9 cellular contexts compared by ENCODE assay signal in genomic region chr5:136012041-136012804, GRCh38. TPM values are rescaled to one million over a fixed set of nuclear protein-coding genes. Genes with fewer than 3 reads are reported as not detected.
DNase-seq lines count a peak whose midpoint lies in the region; ATAC-seq, FAIRE-seq and TF ChIP-seq lines count a peak whose summit lies in the region.
"Had no signal": no experiment of that assay in that cellular context is flagged by ENCODE, and none has a peak within 500 bp of the region (broad histone marks: within the 10 kb centered on the region; RNA-seq: fewer than 3 reads in every experiment).

No MANE protein-coding gene starts in this region.

- peak; percentile 69 for DNase-seq in A673 (ENCODE audit: low spot score)
- peak; percentile 88 for DNase-seq in MV-4-11 (lab: John Stamatoyannopoulos, UW)
- DNase-seq in bronchial epithelial cell (ENCODE audit: low read depth): peak; percentile 91
- DNase-seq in right lobe of liver: no peak
- DNase-seq in COLO668 (lab: John Stamatoyannopoulos, UW; ENCODE audit: unreplicated experiment): no peak
- no peak for DNase-seq in activated CD8-positive, alpha-beta memory T cell treated with anti-CD3 and anti-CD28 coated beads, Interleukin-2, amount 10 ng/mL, durations not matched to agents 7 days and 5 days
- no peak for DNase-seq in effector memory CD8-positive, alpha-beta T cell

- H3K27ac Mint-ChIP-seq in activated CD8-positive, alpha-beta memory T cell treated with anti-CD3 and anti-CD28 coated beads, Interleukin-2, amount 10 ng/mL, durations not matched to agents 7 days and 5 days: no peak overlapping the region
- no peak overlapping the region for H3K27ac Mint-ChIP-seq in effector memory CD8-positive, alpha-beta T cell

- H3K4me3 ChIP-seq in A673 (ENCODE audit: low read depth, low read length, poor library complexity, severe bottlenecking) (no peak overlapping the region), bronchial epithelial cell (ENCODE audit: low read depth, low read length) (no peak overlapping the region), right lobe of liver (no peak overlapping the region)

- no TSS peak for BruUV-seq in A673 (replicated peaks; lab: Mats Ljungman, UMichigan)

- 23% methylated on average over 3 of the region's 3 CpGs for WGBS in right lobe of liver (ENCODE audit: insufficient coverage, low coverage, low lambda C conversion rate, missing lambda C conversion rate)

- ATAC-seq in right lobe of liver: peak; percentile 46 to 72 (median 59)
- ATAC-seq in HG02798 (IDR thresholded peaks at IDR 0.05; ENCODE audit: poor library complexity, unreplicated experiment): no peak
- ATAC-seq in activated CD8-positive, alpha-beta memory T cell treated with anti-CD3 and anti-CD28 coated beads, Interleukin-2, amount 10 ng/mL, durations not matched to agents 7 days and 5 days: no peak
- no peak for ATAC-seq in effector memory CD8-positive, alpha-beta T cell (replicated peaks)

- no peaks in the 10 kb centered on the region for H3K27me3 ChIP-seq in A673 (replicated peaks; ENCODE audit: insufficient read depth, low read depth, low read length, poor library complexity)
- no peaks in the 10 kb centered on the region for H3K27me3 ChIP-seq in bronchial epithelial cell (ENCODE audit: control insufficient read depth, insufficient read depth, low read length)
- no peaks in the 10 kb centered on the region for H3K27me3 ChIP-seq in right lobe of liver

- H3K9me3 ChIP-seq in A673 (ENCODE audit: low read depth, low read length, poor library complexity, severe bottlenecking) (no peaks in the 10 kb centered on the region), right lobe of liver (no peaks in the 10 kb centered on the region)

- H3K36me3 ChIP-seq in A673 (ENCODE audit: insufficient read depth, low read length, poor library complexity, severe bottlenecking) (no peaks in the 10 kb centered on the region), bronchial epithelial cell (ENCODE audit: control insufficient read depth, insufficient read depth, low read length) (no peaks in the 10 kb centered on the region), right lobe of liver (no peaks in the 10 kb centered on the region)

- POLR2A ChIA-PET in A673 (lab: Charles Lee; ENCODE audit: low non-redundant PET): no interaction called here

- no peak for FAIRE-seq in bronchial epithelial cell (lab: Jason Lieb, UNC)

- peaks cover 25% of the 10 kb centered on the region for H3K27me3 Mint-ChIP-seq in activated CD8-positive, alpha-beta memory T cell treated with anti-CD3 and anti-CD28 coated beads, Interleukin-2, amount 10 ng/mL, durations not matched to agents 7 days and 5 days
- H3K27me3 Mint-ChIP-seq in effector memory CD8-positive, alpha-beta T cell: peaks cover 5 to 40% of the 10 kb centered on the region in 2 donors

- H3K4me1 ChIP-seq in A673 (ENCODE audit: insufficient read depth, low read length, poor library complexity, severe bottlenecking): peaks cover 70% of the 10 kb centered on the region
- H3K4me1 ChIP-seq in right lobe of liver: no peaks in the 10 kb centered on the region

- H3K9me3 Mint-ChIP-seq in activated CD8-positive, alpha-beta memory T cell treated with anti-CD3 and anti-CD28 coated beads, Interleukin-2, amount 10 ng/mL, durations not matched to agents 7 days and 5 days (ENCODE audit: low read depth): no peaks in the 10 kb centered on the region
- no peaks in the 10 kb centered on the region for H3K9me3 Mint-ChIP-seq in effector memory CD8-positive, alpha-beta T cell

- intact Hi-C loops in A673 (cut with micrococcal nuclease; ENCODE audit: unreplicated experiment): no loop called here
- intact Hi-C loops in right lobe of liver (cut with DNase I): no loop called here

- TF ChIP-seq POLR2A in right lobe of liver (IDR thresholded peaks at IDR 0.05): no peak

- H3K4me1 Mint-ChIP-seq in activated CD8-positive, alpha-beta memory T cell treated with anti-CD3 and anti-CD28 coated beads, Interleukin-2, amount 10 ng/mL, durations not matched to agents 7 days and 5 days: no peaks in the 10 kb centered on the region
- peaks cover 5 to 18% of the 10 kb centered on the region in 2 donors for H3K4me1 Mint-ChIP-seq in effector memory CD8-positive, alpha-beta T cell (ENCODE audit: low read depth in 2 of 2)

- TF ChIP-seq CTCF in A673 (conservative IDR thresholded peaks at IDR 0.05; ENCODE audit: low read depth, low read length): no peak
- no peak for TF ChIP-seq CTCF in bronchial epithelial cell (IDR thresholded peaks at IDR 0.05; ENCODE audit: insufficient read depth, low read length, severe bottlenecking)
- TF ChIP-seq CTCF in right lobe of liver (IDR thresholded peaks at IDR 0.05): no peak

- H3K27ac ChIP-seq in A673 (ENCODE audit: low read depth, low read length, poor library complexity, severe bottlenecking): peak overlapping the region; percentile 64
- H3K27ac ChIP-seq in right lobe of liver: peak overlapping the region in 1 of 3 donors; percentile 8

- no peaks in the 10 kb centered on the region for H3K36me3 Mint-ChIP-seq in activated CD8-positive, alpha-beta memory T cell treated with anti-CD3 and anti-CD28 coated beads, Interleukin-2, amount 10 ng/mL, durations not matched to agents 7 days and 5 days
- no peaks in the 10 kb centered on the region for H3K36me3 Mint-ChIP-seq in effector memory CD8-positive, alpha-beta T cell (ENCODE audit: insufficient read depth)

- no peak overlapping the region for H3K4me3 Mint-ChIP-seq in activated CD8-positive, alpha-beta memory T cell treated with anti-CD3 and anti-CD28 coated beads, Interleukin-2, amount 10 ng/mL, durations not matched to agents 7 days and 5 days
- no peak overlapping the region for H3K4me3 Mint-ChIP-seq in effector memory CD8-positive, alpha-beta T cell

- CTCF ChIA-PET in A673 (lab: Charles Lee): interaction anchor here (0.9 kb wide), 1 partner anchor 19 kb away, joined by 3 read pairs; no protein-coding TSS in a partner anchor
- CTCF ChIA-PET in activated CD8-positive, alpha-beta memory T cell treated with anti-CD3 and anti-CD28 coated beads, Interleukin-2, amount 10 ng/mL, durations not matched to agents 7 days and 5 days (lab: Charles Lee): no interaction called here

RNA-seq across cellular contexts. Expression of gene TGFBI, which starts 16.6 kb away (rescaled TPM):
- total RNA-seq in A673 (2021) (108 and 115 TPM in 2 replicates), bronchial epithelial cell (211 and 218 TPM in 2 replicates), right lobe of liver (100 to 1,000 TPM in 3 of 6 experiments, 10 to 100 TPM in 3; 30.7 to 143 (median 87.2) TPM)
- under 1 TPM; 0.26 to 0.42 TPM for total RNA-seq in activated CD8-positive, alpha-beta memory T cell treated with anti-CD3 and anti-CD28 coated beads, Interleukin-2, amount 10 ng/mL, durations not matched to agents 7 days and 5 days

RNA-seq across cellular contexts. Expression of gene LECT2, which starts 57.4 kb away (rescaled TPM):
- total RNA-seq in A673 (2021) (not detected in 2 replicates), bronchial epithelial cell (not detected in 2 replicates), right lobe of liver (10 to 100 TPM in 5 of 6 experiments, 1 to 10 TPM in 1; 6.0 to 66.7 (median 43.7) TPM)
- total RNA-seq in activated CD8-positive, alpha-beta memory T cell treated with anti-CD3 and anti-CD28 coated beads, Interleukin-2, amount 10 ng/mL, durations not matched to agents 7 days and 5 days: not detected
- total RNA-seq: mucosa of gallbladder had no signal

Comparison
In these comparisons a context has a peak if more than half of its experiments do, and no peak if none do; other contexts are left out.
1. DNase-seq: peak in A673 (single experiment), MV-4-11 (single experiment) and bronchial epithelial cell (single experiment); none in right lobe of liver (0 of 3), COLO668 (single experiment), activated CD8-positive, alpha-beta memory T cell treated with anti-CD3 and anti-CD28 coated beads, Interleukin-2, amount 10 ng/mL, durations not matched to agents 7 days and 5 days (single experiment) and effector memory CD8-positive, alpha-beta T cell (0 of 3).
2. ATAC-seq: peak in right lobe of liver (4 of 4); none in HG02798 (single experiment), activated CD8-positive, alpha-beta memory T cell treated with anti-CD3 and anti-CD28 coated beads, Interleukin-2, amount 10 ng/mL, durations not matched to agents 7 days and 5 days (single experiment) and effector memory CD8-positive, alpha-beta T cell (single experiment).
3. RNA of gene TGFBI, which starts 16.6 kb away (total RNA-seq): 211 to 218 TPM in bronchial epithelial cell, 30.7 to 143 TPM in right lobe of liver and 108 to 115 TPM in A673; 0.26 to 0.42 TPM in activated CD8-positive, alpha-beta memory T cell treated with anti-CD3 and anti-CD28 coated beads, Interleukin-2, amount 10 ng/mL, durations not matched to agents 7 days and 5 days; every median in the first group is over 10 times any median in the second.